21 cellular contexts compared by ENCODE assay signal in genomic region chr1:246580497-246581047, GRCh38. TPM values are rescaled to one million over a fixed set of nuclear protein-coding genes. Genes with fewer than 3 reads are reported as not detected.
DNase-seq lines count a peak whose midpoint lies in the region; ATAC-seq and TF ChIP-seq lines count a peak whose summit lies in the region.
"Had no signal": no experiment of that assay in that cellular context is flagged by ENCODE, and none has a peak within 500 bp of the region (broad histone marks: within the 10 kb centered on the region; RNA-seq: fewer than 3 reads in every experiment).

No MANE protein-coding gene starts in this region.

- DNase-seq in right atrium auricular region (ENCODE audit: low spot score) (no peak), left cardiac atrium (no peak), activated B cell treated with CpG ODN at 0.5 μM for 24 hours (no peak), NCI-H69 (lab: John Stamatoyannopoulos, UW) (no peak), NCI-H524 (lab: John Stamatoyannopoulos, UW) (no peak)
- DNase-seq in naive thymus-derived CD4-positive, alpha-beta T cell: no peak
- DNase-seq: activated CD4-positive, alpha-beta T cell treated with anti-CD3 and anti-CD28 coated beads, Interleukin-2, amount 50 U/mL, for 1 hour; activated CD8-positive, alpha-beta memory T cell treated with anti-CD3 and anti-CD28 coated beads, Interleukin-2, amount 50 U/mL, for 48 hours; activated gamma-delta T cell treated with Interleukin-2 at 50 U/mL for 16 hours; anterior cingulate cortex; left lung; NCI-H187 treated with DMSO at 0.1 percent for 48 hours; NCI-H2227 treated with DMSO at 0.1 percent for 48 hours; stimulated activated CD4-positive, alpha-beta T cell treated with anti-CD3 and anti-CD28 coated beads, Interleukin-1b, Interleukin-23, amount 100 ng/mL, for 48 hours; stimulated activated naive CD4-positive, alpha-beta T cell; upper lobe of right lung had no signal

- H3K4me3 ChIP-seq in right atrium auricular region: no peak overlapping the region
- H3K4me3 ChIP-seq in naive thymus-derived CD4-positive, alpha-beta T cell (ENCODE audit: low read length): no peak overlapping the region
- H3K4me3 ChIP-seq: A549, left lung, upper lobe of right lung had no signal

- no peaks in the 10 kb centered on the region for H3K9me3 Mint-ChIP-seq in activated B cell treated with CpG ODN at 0.5 μM for 24 hours
- no peaks in the 10 kb centered on the region for H3K9me3 Mint-ChIP-seq in naive thymus-derived CD4-positive, alpha-beta T cell
- H3K9me3 Mint-ChIP-seq: central memory CD8-positive, alpha-beta T cell had no signal

- no peaks in the 10 kb centered on the region for H3K27me3 ChIP-seq in right atrium auricular region
- no peaks in the 10 kb centered on the region for H3K27me3 ChIP-seq in naive thymus-derived CD4-positive, alpha-beta T cell (ENCODE audit: control insufficient read depth in 2 of 2, insufficient read depth in 2 of 2, low read length in 2 of 2)
- H3K27me3 ChIP-seq: left lung, upper lobe of right lung had no signal

- peaks cover 0 to 81% of the 10 kb centered on the region in 2 donors for H3K4me1 ChIP-seq in right atrium auricular region
- H3K4me1 ChIP-seq in naive thymus-derived CD4-positive, alpha-beta T cell (ENCODE audit: control insufficient read depth in 2 of 2, insufficient read depth in 2 of 2, low read length in 2 of 2): peaks cover 0 to 55% of the 10 kb centered on the region in 2 donors

- CTCF ChIA-PET in activated B cell treated with CpG ODN at 0.5 μM for 24 hours (lab: Charles Lee): no interaction called here
- CTCF ChIA-PET in naive thymus-derived CD4-positive, alpha-beta T cell (lab: Charles Lee): no interaction called here

- no peak overlapping the region for H3K4me3 Mint-ChIP-seq in activated B cell treated with CpG ODN at 0.5 μM for 24 hours
- H3K4me3 Mint-ChIP-seq in naive thymus-derived CD4-positive, alpha-beta T cell: peak overlapping the region in 6 of 10 donors; percentile 2 to 87 (median 56)
- H3K4me3 Mint-ChIP-seq: central memory CD8-positive, alpha-beta T cell had no signal

- H3K36me3 Mint-ChIP-seq in activated B cell treated with CpG ODN at 0.5 μM for 24 hours (ENCODE audit: low read depth): peaks cover 42% of the 10 kb centered on the region
- H3K36me3 Mint-ChIP-seq in naive thymus-derived CD4-positive, alpha-beta T cell: peaks cover 0 to 45% (median 35%) of the 10 kb centered on the region in 5 donors

- no peaks in the 10 kb centered on the region for H3K9me3 ChIP-seq in right atrium auricular region
- no peaks in the 10 kb centered on the region for H3K9me3 ChIP-seq in naive thymus-derived CD4-positive, alpha-beta T cell (ENCODE audit: control insufficient read depth in 2 of 3, low read length in 3 of 3)
- H3K9me3 ChIP-seq: A549, left lung, upper lobe of right lung had no signal

- TF ChIP-seq CTCF in right atrium auricular region (IDR thresholded peaks at IDR 0.05): no peak
- TF ChIP-seq CTCF in activated B cell treated with CpG ODN at 0.5 μM for 24 hours (IDR thresholded peaks at IDR 0.05): no peak

- intact Hi-C loops in left cardiac atrium (cut with DNase I) (no loop called here), activated B cell treated with CpG ODN at 0.5 μM for 24 hours (cut with micrococcal nuclease) (loop anchor here (1.0 kb wide), 1 partner anchor 9 kb away; no protein-coding TSS in a partner anchor)
- intact Hi-C loops in naive thymus-derived CD4-positive, alpha-beta T cell (cut with micrococcal nuclease): no loop called here

- POLR2A ChIA-PET in activated B cell treated with CpG ODN at 0.5 μM for 24 hours (lab: Charles Lee): interaction anchor here (4.7 kb wide), 1 partner anchor 13 kb away, joined by 34 read pairs; the partner anchor contains the start of genes CNST and TFB2M
- POLR2A ChIA-PET in naive thymus-derived CD4-positive, alpha-beta T cell (lab: Charles Lee): no interaction called here

- H3K27ac Mint-ChIP-seq in activated B cell treated with CpG ODN at 0.5 μM for 24 hours: peak overlapping the region; percentile 66
- H3K27ac Mint-ChIP-seq in naive thymus-derived CD4-positive, alpha-beta T cell: peak overlapping the region in 2 of 9 donors; percentile 9 to 28

- ATAC-seq in left cardiac atrium: no peak
- no peak for ATAC-seq in activated B cell treated with CpG ODN at 0.5 μM for 24 hours (ENCODE audit: low read depth)
- no peak for ATAC-seq in naive thymus-derived CD4-positive, alpha-beta T cell
- no peak for ATAC-seq in HG02870 (IDR thresholded peaks at IDR 0.05; ENCODE audit: unreplicated experiment)
- no peak for ATAC-seq in HG03095 (IDR thresholded peaks at IDR 0.05; ENCODE audit: unreplicated experiment)
- ATAC-seq: A549, left lung, upper lobe of right lung had no signal

- H3K4me1 Mint-ChIP-seq in activated B cell treated with CpG ODN at 0.5 μM for 24 hours: peaks cover 53% of the 10 kb centered on the region
- peaks cover 41 to 95% (median 87%) of the 10 kb centered on the region in 7 donors for H3K4me1 Mint-ChIP-seq in naive thymus-derived CD4-positive, alpha-beta T cell

- H3K27me3 Mint-ChIP-seq in activated B cell treated with CpG ODN at 0.5 μM for 24 hours: no peaks in the 10 kb centered on the region
- H3K27me3 Mint-ChIP-seq in naive thymus-derived CD4-positive, alpha-beta T cell: no peaks in the 10 kb centered on the region
- H3K27me3 Mint-ChIP-seq: central memory CD8-positive, alpha-beta T cell had no signal

- peak overlapping the region; percentile 37 to 43 for H3K27ac ChIP-seq in right atrium auricular region
- no peak overlapping the region for H3K27ac ChIP-seq in naive thymus-derived CD4-positive, alpha-beta T cell (ENCODE audit: low read depth, low read length)
- H3K27ac ChIP-seq: A549, RWPE1 had no signal

- no peaks in the 10 kb centered on the region for H3K36me3 ChIP-seq in right atrium auricular region
- peaks cover 0 to 22% (median 0%) of the 10 kb centered on the region in 3 experiments for H3K36me3 ChIP-seq in naive thymus-derived CD4-positive, alpha-beta T cell (ENCODE audit: control insufficient read depth in 2 of 3, insufficient read depth in 3 of 3, low read length in 3 of 3)
- H3K36me3 ChIP-seq: left lung had no signal

RNA-seq across cellular contexts. Expression of gene CNST, which starts 14.3 kb away (rescaled TPM):
- total RNA-seq in right atrium auricular region: 10 to 100 TPM; 15.6 to 19.0 TPM
- total RNA-seq in left cardiac atrium: 10 to 100 TPM; 17.0 to 18.3 TPM
- total RNA-seq in activated B cell treated with CpG ODN at 0.5 μM for 24 hours: 30.2 and 35.2 TPM in 2 replicates
- 100 to 1,000 TPM in 2 of 5 experiments, 10 to 100 TPM in 3; 30.5 to 111 (median 80.2) TPM for total RNA-seq in naive thymus-derived CD4-positive, alpha-beta T cell
- 10 to 100 TPM; 52.8 to 58.8 TPM for polyA plus RNA-seq in naive thymus-derived CD4-positive, alpha-beta T cell

RNA-seq across cellular contexts. Expression of gene TFB2M, which starts 14.5 kb away (rescaled TPM):
- total RNA-seq in right atrium auricular region: 10 to 100 TPM in 1 of 2 donors, 1 to 10 TPM in 1; 5.5 to 12.0 TPM
- 10 to 100 TPM; 10.7 to 12.9 TPM for total RNA-seq in left cardiac atrium
- total RNA-seq in activated B cell treated with CpG ODN at 0.5 μM for 24 hours: 15.9 and 18.3 TPM in 2 replicates
- total RNA-seq in naive thymus-derived CD4-positive, alpha-beta T cell: 10 to 100 TPM in 3 of 5 experiments, 1 to 10 TPM in 2; 9.5 to 12.2 (median 10.3) TPM
- 10 to 100 TPM; 12.1 to 18.2 TPM for polyA plus RNA-seq in naive thymus-derived CD4-positive, alpha-beta T cell
